ENCODE assay signal across 16 cellular contexts in genomic region chr1:235215453-235215852, GRCh38. TPM values are rescaled to one million over a fixed set of nuclear protein-coding genes. Genes with fewer than 3 reads are reported as not detected.
DNase-seq lines count a peak whose midpoint lies in the region; ATAC-seq lines count a peak whose summit lies in the region.
"Had no signal": no experiment of that assay in that cellular context is flagged by ENCODE, and none has a peak within 500 bp of the region (broad histone marks: within the 10 kb centered on the region; RNA-seq: fewer than 3 reads in every experiment).

No MANE protein-coding gene starts in this region.

- no peak overlapping the region for H3K4me3 Mint-ChIP-seq in T-helper 1 cell treated with Interleukin-12 subunit alpha and Interleukin-12 subunit beta and Interleukin-4 antibody, amounts not matched to agents 30 μg/mL and 1 μg/mL, for 36 hours
- no peak overlapping the region for H3K4me3 Mint-ChIP-seq in activated CD8-positive, alpha-beta memory T cell treated with anti-CD3 and anti-CD28 coated beads, Interleukin-2, amount 10 ng/mL, durations not matched to agents 7 days and 5 days
- no peak overlapping the region for H3K4me3 Mint-ChIP-seq in activated naive CD8-positive, alpha-beta T cell treated with anti-CD3 and anti-CD28 coated beads for 36 hours
- H3K4me3 Mint-ChIP-seq in activated naive CD8-positive, alpha-beta T cell treated with anti-CD3 and anti-CD28 coated beads, Interleukin-2, amount 50 U/mL, for 24 hours = no peak overlapping the region
- H3K4me3 Mint-ChIP-seq in stimulated activated naive B cell treated with anti-CD40 and anti-IgM and Interleukin-4, amounts not matched to agents 10 μg/mL and 1 μg/mL and 100 μg/mL, for 72 hours = no peak overlapping the region
- H3K4me3 Mint-ChIP-seq: CD14-positive monocyte; CD8-positive, alpha-beta T cell; H9 had no signal

- no peaks in the 10 kb centered on the region for H3K9me3 Mint-ChIP-seq in T-helper 1 cell treated with Interleukin-12 subunit alpha and Interleukin-12 subunit beta and Interleukin-4 antibody, amounts not matched to agents 30 μg/mL and 1 μg/mL, for 36 hours
- no peaks in the 10 kb centered on the region for H3K9me3 Mint-ChIP-seq in activated CD8-positive, alpha-beta memory T cell treated with anti-CD3 and anti-CD28 coated beads, Interleukin-2, amount 10 ng/mL, durations not matched to agents 7 days and 5 days (ENCODE audit: low read depth)
- H3K9me3 Mint-ChIP-seq in activated naive CD8-positive, alpha-beta T cell treated with anti-CD3 and anti-CD28 coated beads for 36 hours = no peaks in the 10 kb centered on the region
- H3K9me3 Mint-ChIP-seq in activated naive CD8-positive, alpha-beta T cell treated with anti-CD3 and anti-CD28 coated beads, Interleukin-2, amount 50 U/mL, for 24 hours = no peaks in the 10 kb centered on the region
- H3K9me3 Mint-ChIP-seq in stimulated activated naive B cell treated with anti-CD40 and anti-IgM and Interleukin-4, amounts not matched to agents 10 μg/mL and 1 μg/mL and 100 μg/mL, for 72 hours = no peaks in the 10 kb centered on the region
- H3K9me3 Mint-ChIP-seq: CD14-positive monocyte; CD8-positive, alpha-beta T cell; H9 had no signal

- H3K4me1 Mint-ChIP-seq in T-helper 1 cell treated with Interleukin-12 subunit alpha and Interleukin-12 subunit beta and Interleukin-4 antibody, amounts not matched to agents 30 μg/mL and 1 μg/mL, for 36 hours (ENCODE audit: low read depth) = peaks cover 10% of the 10 kb centered on the region
- H3K4me1 Mint-ChIP-seq in activated CD8-positive, alpha-beta memory T cell treated with anti-CD3 and anti-CD28 coated beads, Interleukin-2, amount 10 ng/mL, durations not matched to agents 7 days and 5 days = peaks cover 38% of the 10 kb centered on the region
- H3K4me1 Mint-ChIP-seq in activated naive CD8-positive, alpha-beta T cell treated with anti-CD3 and anti-CD28 coated beads for 36 hours = peaks cover 18% of the 10 kb centered on the region
- H3K4me1 Mint-ChIP-seq in activated naive CD8-positive, alpha-beta T cell treated with anti-CD3 and anti-CD28 coated beads, Interleukin-2, amount 50 U/mL, for 24 hours = peaks cover 11% of the 10 kb centered on the region
- H3K4me1 Mint-ChIP-seq in stimulated activated naive B cell treated with anti-CD40 and anti-IgM and Interleukin-4, amounts not matched to agents 10 μg/mL and 1 μg/mL and 100 μg/mL, for 72 hours = peaks cover 3 to 6% of the 10 kb centered on the region in 2 donors
- H3K4me1 Mint-ChIP-seq: CD14-positive monocyte, H9 had no signal

- ATAC-seq in activated CD8-positive, alpha-beta memory T cell treated with anti-CD3 and anti-CD28 coated beads, Interleukin-2, amount 10 ng/mL, durations not matched to agents 7 days and 5 days = peak; percentile 45
- ATAC-seq in activated naive CD8-positive, alpha-beta T cell treated with anti-CD3 and anti-CD28 coated beads, Interleukin-2, amount 50 U/mL, for 24 hours = no peak
- ATAC-seq in stimulated activated naive B cell treated with anti-CD40 and anti-IgM and Interleukin-4, amounts not matched to agents 10 μg/mL and 1 μg/mL and 100 μg/mL, for 72 hours (replicated peaks) = no peak
- ATAC-seq: CD8-positive, alpha-beta T cell; GM12878; HepG2 had no signal

- peaks cover 27% of the 10 kb centered on the region for H3K36me3 Mint-ChIP-seq in T-helper 1 cell treated with Interleukin-12 subunit alpha and Interleukin-12 subunit beta and Interleukin-4 antibody, amounts not matched to agents 30 μg/mL and 1 μg/mL, for 36 hours (ENCODE audit: low read depth)
- H3K36me3 Mint-ChIP-seq in activated CD8-positive, alpha-beta memory T cell treated with anti-CD3 and anti-CD28 coated beads, Interleukin-2, amount 10 ng/mL, durations not matched to agents 7 days and 5 days = peaks cover 37% of the 10 kb centered on the region
- peaks cover 14% of the 10 kb centered on the region for H3K36me3 Mint-ChIP-seq in activated naive CD8-positive, alpha-beta T cell treated with anti-CD3 and anti-CD28 coated beads for 36 hours
- H3K36me3 Mint-ChIP-seq in activated naive CD8-positive, alpha-beta T cell treated with anti-CD3 and anti-CD28 coated beads, Interleukin-2, amount 50 U/mL, for 24 hours (ENCODE audit: low read depth) = peaks cover 31% of the 10 kb centered on the region
- H3K36me3 Mint-ChIP-seq in stimulated activated naive B cell treated with anti-CD40 and anti-IgM and Interleukin-4, amounts not matched to agents 10 μg/mL and 1 μg/mL and 100 μg/mL, for 72 hours = peaks cover 15 to 28% of the 10 kb centered on the region in 2 donors

- no peaks in the 10 kb centered on the region for H3K27me3 Mint-ChIP-seq in T-helper 1 cell treated with Interleukin-12 subunit alpha and Interleukin-12 subunit beta and Interleukin-4 antibody, amounts not matched to agents 30 μg/mL and 1 μg/mL, for 36 hours (ENCODE audit: low read depth)
- no peaks in the 10 kb centered on the region for H3K27me3 Mint-ChIP-seq in activated CD8-positive, alpha-beta memory T cell treated with anti-CD3 and anti-CD28 coated beads, Interleukin-2, amount 10 ng/mL, durations not matched to agents 7 days and 5 days
- H3K27me3 Mint-ChIP-seq in activated naive CD8-positive, alpha-beta T cell treated with anti-CD3 and anti-CD28 coated beads for 36 hours = no peaks in the 10 kb centered on the region
- no peaks in the 10 kb centered on the region for H3K27me3 Mint-ChIP-seq in activated naive CD8-positive, alpha-beta T cell treated with anti-CD3 and anti-CD28 coated beads, Interleukin-2, amount 50 U/mL, for 24 hours
- H3K27me3 Mint-ChIP-seq in stimulated activated naive B cell treated with anti-CD40 and anti-IgM and Interleukin-4, amounts not matched to agents 10 μg/mL and 1 μg/mL and 100 μg/mL, for 72 hours = no peaks in the 10 kb centered on the region

- H3K27ac Mint-ChIP-seq in T-helper 1 cell treated with Interleukin-12 subunit alpha and Interleukin-12 subunit beta and Interleukin-4 antibody, amounts not matched to agents 30 μg/mL and 1 μg/mL, for 36 hours = peak overlapping the region; percentile 65
- H3K27ac Mint-ChIP-seq in activated CD8-positive, alpha-beta memory T cell treated with anti-CD3 and anti-CD28 coated beads, Interleukin-2, amount 10 ng/mL, durations not matched to agents 7 days and 5 days = peak overlapping the region; percentile 56
- H3K27ac Mint-ChIP-seq in activated naive CD8-positive, alpha-beta T cell treated with anti-CD3 and anti-CD28 coated beads for 36 hours = peak overlapping the region; percentile 63
- H3K27ac Mint-ChIP-seq in activated naive CD8-positive, alpha-beta T cell treated with anti-CD3 and anti-CD28 coated beads, Interleukin-2, amount 50 U/mL, for 24 hours = no peak overlapping the region
- peak overlapping the region; percentile 59 for H3K27ac Mint-ChIP-seq in stimulated activated naive B cell treated with anti-CD40 and anti-IgM and Interleukin-4, amounts not matched to agents 10 μg/mL and 1 μg/mL and 100 μg/mL, for 72 hours
- H3K27ac Mint-ChIP-seq: CD8-positive, alpha-beta T cell; H9 had no signal

- no peak for DNase-seq in T-helper 1 cell
- DNase-seq in activated CD8-positive, alpha-beta memory T cell treated with anti-CD3 and anti-CD28 coated beads, Interleukin-2, amount 10 ng/mL, durations not matched to agents 7 days and 5 days = no peak
- DNase-seq in activated CD8-positive, alpha-beta memory T cell treated with anti-CD3 and anti-CD28 coated beads, Interleukin-2, amount 50 U/mL, for 4 hours = no peak
- DNase-seq in activated naive CD8-positive, alpha-beta T cell treated with anti-CD3 and anti-CD28 coated beads for 36 hours = no peak
- no peak for DNase-seq in activated naive CD8-positive, alpha-beta T cell treated with anti-CD3 and anti-CD28 coated beads, Interleukin-2, amount 50 U/mL, for 24 hours
- no peak for DNase-seq in stimulated activated naive B cell treated with anti-CD40 and anti-IgM and Interleukin-4, amounts not matched to agents 10 μg/mL and 1 μg/mL and 100 μg/mL, for 72 hours
- no peak for DNase-seq in A172 (ENCODE audit: low spot score)
- DNase-seq: Calu3; CD8-positive, alpha-beta T cell; DMS79 treated with DMSO at 0.1 percent for 48 hours; EL; H9 had no signal

- CTCF ChIA-PET in activated CD8-positive, alpha-beta memory T cell treated with anti-CD3 and anti-CD28 coated beads, Interleukin-2, amount 10 ng/mL, durations not matched to agents 7 days and 5 days (lab: Charles Lee) = interaction anchor here (1.3 to 2.1 kb wide), 2 partner anchors 27 to 201 kb away, joined by 4 to 6 read pairs; no protein-coding TSS in a partner anchor

RNA-seq across cellular contexts. Expression of gene RBM34, which starts 54.4 kb away (rescaled TPM):
- total RNA-seq in activated CD8-positive, alpha-beta memory T cell treated with anti-CD3 and anti-CD28 coated beads, Interleukin-2, amount 10 ng/mL, durations not matched to agents 7 days and 5 days = 100 to 1,000 TPM; 111 to 116 TPM
- 100 to 1,000 TPM; 143 to 156 TPM for total RNA-seq in activated naive CD8-positive, alpha-beta T cell treated with anti-CD3 and anti-CD28 coated beads for 36 hours
- 131 and 170 TPM in 2 replicates for total RNA-seq in A172 (2014; rRNA removed; shearing (Covaris generic))
